8 cellular contexts compared by ENCODE assay signal in the genomic region with DNA sequence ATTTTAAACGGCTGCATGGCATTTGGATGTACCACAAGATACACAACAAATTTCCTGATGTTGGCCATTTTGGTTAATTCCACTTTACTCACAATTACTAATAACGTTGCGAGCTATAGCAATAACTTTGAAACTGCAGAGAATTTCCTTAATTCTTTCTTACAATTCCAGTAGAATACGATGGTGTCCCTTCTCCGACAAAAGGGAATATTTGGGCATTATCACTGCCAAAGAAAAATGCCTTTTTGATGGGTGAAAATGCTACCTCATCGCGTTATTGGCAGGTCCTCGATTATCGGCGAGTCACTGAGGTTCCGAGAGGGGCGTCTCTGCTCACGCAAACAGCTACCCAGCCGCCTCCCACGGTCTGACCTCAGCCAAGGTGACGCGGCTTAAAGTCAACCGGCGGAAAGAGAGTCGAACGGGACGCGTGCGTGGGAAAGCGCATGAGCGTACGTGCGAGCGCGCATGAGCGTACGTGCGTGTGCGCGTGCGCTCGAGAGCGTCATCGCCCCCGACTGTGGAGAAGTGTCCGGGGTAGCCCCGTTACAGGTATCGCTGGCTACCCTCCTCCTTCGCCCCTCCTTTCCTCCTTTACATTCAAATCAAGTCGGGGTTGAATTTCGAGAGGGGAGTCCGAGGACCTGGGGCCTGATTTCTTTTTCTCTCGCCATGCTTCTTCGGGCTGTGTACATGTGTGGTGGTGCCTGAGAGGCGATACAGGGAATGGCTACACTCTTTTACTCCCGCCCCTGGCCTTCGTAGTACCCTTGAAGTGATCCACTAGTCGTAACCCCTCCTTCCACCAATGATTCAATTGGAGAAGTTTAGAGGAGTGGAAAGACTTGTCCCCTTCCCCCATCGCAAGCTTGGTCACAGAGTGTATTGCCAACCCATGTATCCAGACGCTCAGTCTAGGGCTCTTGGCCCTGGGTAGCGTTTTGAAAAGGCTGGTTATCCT. TPM values are rescaled to one million over a fixed set of nuclear protein-coding genes. Genes with fewer than 3 reads are reported as not detected.
DNase-seq lines count a peak whose midpoint lies in the region; ATAC-seq, FAIRE-seq and TF ChIP-seq lines count a peak whose summit lies in the region.

TSS of gene OXSM (plus strand) at position 495 of the 961 bp plus-strand sequence. CDS start 931 bp downstream, outside the sequence.

- H3K27me3 Mint-ChIP-seq in T-cell (no peaks in the 10 kb centered on the region), type B pancreatic cell (no peaks in the 10 kb centered on the region)

- peak within 1 kb of the TSS; percentile 94 to 97 (median 95) for H3K4me3 Mint-ChIP-seq in T-cell
- H3K4me3 Mint-ChIP-seq in type B pancreatic cell, result peak within 1 kb of the TSS; percentile 99

- H3K4me1 ChIP-seq in adipocyte (ENCODE audit: control insufficient read depth, insufficient read depth, low read length), result peaks cover 21% of the 10 kb centered on the region
- H3K4me1 ChIP-seq in heart right ventricle, result peaks cover 0 to 33% (median 22%) of the 10 kb centered on the region in 9 donors

- H3K4me1 Mint-ChIP-seq in T-cell (peaks cover 46 to 56% (median 48%) of the 10 kb centered on the region in 3 donors), type B pancreatic cell (ENCODE audit: unreplicated experiment) (peaks cover 30% of the 10 kb centered on the region)

- peaks cover 17% of the 10 kb centered on the region for H3K36me3 ChIP-seq in adipocyte (ENCODE audit: control insufficient read depth, insufficient read depth, low read length, severe bottlenecking)
- H3K36me3 ChIP-seq in heart right ventricle, result peaks cover 0 to 23% (median 5%) of the 10 kb centered on the region in 9 donors

- H3K27me3 ChIP-seq in adipocyte (replicated peaks; ENCODE audit: control insufficient read depth, insufficient read depth, low read length), result no peaks in the 10 kb centered on the region
- H3K27me3 ChIP-seq in heart right ventricle, result no peaks in the 10 kb centered on the region

- CTCF ChIA-PET in T-cell (lab: Charles Lee), result interaction anchor here (0.7 to 1.1 kb wide), 4 partner anchors 12 to 142 kb away, joined by 3 to 4 read pairs (median 3); no protein-coding TSS in a partner anchor

- H3K36me3 Mint-ChIP-seq in T-cell (peaks cover 6% of the 10 kb centered on the region), type B pancreatic cell (peaks cover 6% of the 10 kb centered on the region)

- 1% methylated on average over 56 of the region's 56 CpGs for whole genome bisulfite sequencing in heart right ventricle, 2 donors

- peak; percentile 88 for TF ChIP-seq POLR2A in GM12892 (IDR thresholded peaks at IDR 0.05; ENCODE audit: low read depth, low read length)

- peak; percentile 99 for FAIRE-seq in GM12892 (lab: Jason Lieb, UNC)

- H3K9me3 Mint-ChIP-seq in T-cell (no peaks in the 10 kb centered on the region), type B pancreatic cell (no peaks in the 10 kb centered on the region)

- peak within 1 kb of the TSS; percentile 14 to 94 (median 86) for H3K27ac ChIP-seq in heart right ventricle

- POLR2A ChIA-PET in T-cell (lab: Charles Lee), result interaction anchor here (0.6 to 1.2 kb wide), 3 partner anchors 32 to 141 kb away, joined by 3 to 5 read pairs (median 3); no protein-coding TSS in a partner anchor

- peak; percentile 66 for DNase-seq in GM12892 (ENCODE audit: insufficient read length)
- peak; percentile 19 for DNase-seq in NCI-H1436 treated with DMSO at 0.1 percent for 48 hours (lab: John Stamatoyannopoulos, UW)
- peak; percentile 69 to 91 (median 86) for DNase-seq in T-cell
- DNase-seq in adipocyte (ENCODE audit: low read depth), result peak; percentile 98
- DNase-seq in heart right ventricle, result peak; percentile 90 to 92
- DNase-seq in pons (ENCODE audit: low spot score), result peak; percentile 87
- DNase-seq in type B pancreatic cell (ENCODE audit: extremely low spot score, unreplicated experiment), result peak; percentile 78

- ATAC-seq in HG02840 (IDR thresholded peaks at IDR 0.05; ENCODE audit: low FRiP score, unreplicated experiment) (peak; percentile 97), T-cell (replicated peaks in 1 of 4) (peak; percentile 92 to 96 (median 94)), heart right ventricle (peak; percentile 99)

- H3K9ac ChIP-seq in adipocyte (ENCODE audit: low read length), result peak within 1 kb of the TSS; percentile 91

- intact Hi-C loops in heart right ventricle (cut with DNase I), result loop anchor here in 6 of 10 donors (2.0 to 10.0 kb wide), 4 partner anchors 123 to 315 kb away; partner anchors contain the start of gene TOP2B (in 4 of the 6)

- H3K27ac Mint-ChIP-seq in T-cell, result peak within 1 kb of the TSS; percentile 96
- peak within 1 kb of the TSS; percentile 92 for H3K27ac Mint-ChIP-seq in type B pancreatic cell

- TF ChIP-seq CTCF in heart right ventricle (IDR thresholded peaks at IDR 0.05) (no peak), type B pancreatic cell (conservative IDR thresholded peaks at IDR 0.05) (peak; percentile 17)

- H3K9me3 ChIP-seq in adipocyte (ENCODE audit: control insufficient read depth, low read length), result no peaks in the 10 kb centered on the region
- H3K9me3 ChIP-seq in heart right ventricle, result no peaks in the 10 kb centered on the region

- H3K4me3 ChIP-seq in adipocyte (ENCODE audit: low read length), result peak within 1 kb of the TSS; percentile 94
- H3K4me3 ChIP-seq in heart right ventricle, result peak within 1 kb of the TSS; percentile 34 to 84 (median 62)

RNA-seq across cellular contexts. Expression of gene OXSM, which starts in this region (rescaled TPM):
- polyA plus RNA-seq in GM12892 (2012; ENCODE audit: missing spikeins), result 24.5 TPM
- total RNA-seq in T-cell, result 10 to 100 TPM in 3 of 5 donors, 1 to 10 TPM in 2; 9.0 to 15.6 (median 13.5) TPM
- total RNA-seq in heart right ventricle, result 10 to 100 TPM; 12.7 to 18.0 (median 16.1) TPM
- polyA plus RNA-seq in heart right ventricle, result 10 to 100 TPM; 12.8 to 26.1 TPM
- total RNA-seq in type B pancreatic cell (ENCODE audit: low replicate concordance), result 12.4 and 15.2 TPM in 2 replicates

Comparison
In these comparisons a context has a peak if more than half of its experiments do, and no peak if none do; other contexts are left out.
1. Peak in every context shown above with its lines: DNase-seq, ATAC-seq, H3K4me3 ChIP-seq and H3K27ac ChIP-seq.
2. DNase-seq: peak in every context shown above with its lines; median percentile 98 in adipocyte; 91 in heart right ventricle; 87 in pons; 86 in T-cell; 78 in type B pancreatic cell; 66 in GM12892; 19 in NCI-H1436 treated with DMSO at 0.1 percent for 48 hours.